ENCODE assay signal across 8 cellular contexts in genomic region chr10:114172241-114172640, GRCh38. TPM values are rescaled to one million over a fixed set of nuclear protein-coding genes. Genes with fewer than 3 reads are reported as not detected.
DNase-seq lines count a peak whose midpoint lies in the region; ATAC-seq and TF ChIP-seq lines count a peak whose summit lies in the region.

No MANE protein-coding gene starts in this region.

- H3K27ac ChIP-seq in tibial nerve = peak overlapping the region in 2 of 4 donors; percentile 82 to 95

- no peaks in the 10 kb centered on the region for H3K27me3 Mint-ChIP-seq in activated naive CD4-positive, alpha-beta T cell treated with anti-CD3 and anti-CD28 coated beads, Interleukin-2, amount 50 U/mL, for 24 hours

- TF ChIP-seq CTCF in kidney epithelial cell (IDR thresholded peaks at IDR 0.05; ENCODE audit: insufficient read depth, low read length, poor library complexity, severe bottlenecking) (no peak), tibial nerve (IDR thresholded peaks at IDR 0.05) (no peak), mucosa of descending colon (IDR thresholded peaks at IDR 0.05) (no peak)

- TF ChIP-seq POLR2A in tibial nerve (IDR thresholded peaks at IDR 0.05) = no peak

- intact Hi-C loops in mucosa of descending colon (cut with DNase I, micrococcal nuclease) = no loop called here

- H3K4me1 ChIP-seq in tibial nerve = peaks cover 0 to 29% (median 8%) of the 10 kb centered on the region in 4 donors
- H3K4me1 ChIP-seq in mucosa of descending colon (ENCODE audit: low read depth) = peaks cover 10% of the 10 kb centered on the region

- H3K9me3 Mint-ChIP-seq in activated naive CD4-positive, alpha-beta T cell treated with anti-CD3 and anti-CD28 coated beads, Interleukin-2, amount 50 U/mL, for 24 hours = no peaks in the 10 kb centered on the region

- H3K27me3 ChIP-seq in kidney epithelial cell (ENCODE audit: control insufficient read depth, insufficient read depth, low read length) (no peaks in the 10 kb centered on the region), tibial nerve (no peaks in the 10 kb centered on the region)

- H3K36me3 Mint-ChIP-seq in activated naive CD4-positive, alpha-beta T cell treated with anti-CD3 and anti-CD28 coated beads, Interleukin-2, amount 50 U/mL, for 24 hours = peaks cover 14% of the 10 kb centered on the region

- no peaks in the 10 kb centered on the region for H3K36me3 ChIP-seq in kidney epithelial cell (ENCODE audit: control insufficient read depth, insufficient read depth, low read length)
- peaks cover 0 to 20% (median 0%) of the 10 kb centered on the region in 3 donors for H3K36me3 ChIP-seq in tibial nerve
- no peaks in the 10 kb centered on the region for H3K36me3 ChIP-seq in mucosa of descending colon (ENCODE audit: low read depth)

- H3K4me3 ChIP-seq in kidney epithelial cell (ENCODE audit: low read depth, low read length) (peak overlapping the region; percentile 94), tibial nerve (peak overlapping the region in 3 of 4 donors; percentile 81 to 93 (median 87)), mucosa of descending colon (no peak overlapping the region)

- H3K27ac Mint-ChIP-seq in activated naive CD4-positive, alpha-beta T cell treated with anti-CD3 and anti-CD28 coated beads, Interleukin-2, amount 50 U/mL, for 24 hours = no peak overlapping the region

- no peak for DNase-seq in activated naive CD4-positive, alpha-beta T cell treated with anti-CD3 and anti-CD28 coated beads, Interleukin-2, amount 50 U/mL, for 16 hours
- DNase-seq in amniotic epithelial cell (ENCODE audit: low read depth) = peak; percentile 46
- DNase-seq in kidney epithelial cell (ENCODE audit: low read depth) = no peak
- no peak for DNase-seq in tibial nerve (ENCODE audit: low spot score in 2 of 2)
- no peak for DNase-seq in mucosa of descending colon
- DNase-seq in effector CD8-positive, alpha-beta T cell (lab: John Stamatoyannopoulos, UW) = no peak

- ATAC-seq in mucosa of descending colon = no peak
- ATAC-seq in HG03432 (IDR thresholded peaks at IDR 0.05; ENCODE audit: unreplicated experiment) = no peak

- whole genome bisulfite sequencing in tibial nerve, 2 donors = 13 to 33% methylated on average over 1 of the region's 1 CpG

- peak overlapping the region; percentile 99 for H3K4me3 Mint-ChIP-seq in activated naive CD4-positive, alpha-beta T cell treated with anti-CD3 and anti-CD28 coated beads, Interleukin-2, amount 50 U/mL, for 24 hours

- H3K4me1 Mint-ChIP-seq in activated naive CD4-positive, alpha-beta T cell treated with anti-CD3 and anti-CD28 coated beads, Interleukin-2, amount 50 U/mL, for 24 hours = peaks cover 42% of the 10 kb centered on the region

- no peak for TF ChIP-seq EP300 in tibial nerve (IDR thresholded peaks at IDR 0.05)

- H3K9me3 ChIP-seq in tibial nerve = peaks cover 0 to 17% (median 0%) of the 10 kb centered on the region in 4 donors
- peaks cover 12% of the 10 kb centered on the region for H3K9me3 ChIP-seq in mucosa of descending colon

RNA-seq across cellular contexts. Expression of gene CCDC186, which starts 1.8 kb away (rescaled TPM):
- 11.6 and 14.1 TPM in 2 replicates for total RNA-seq in kidney epithelial cell
- total RNA-seq in tibial nerve = 10 to 100 TPM; 11.6 to 18.0 (median 14.4) TPM
- 10 to 100 TPM; 36.4 to 54.8 (median 53.6) TPM for total RNA-seq in mucosa of descending colon

RNA-seq across cellular contexts. Expression of gene TDRD1, which starts 6.9 kb away (rescaled TPM):
- total RNA-seq in kidney epithelial cell = not detected in 2 replicates
- under 1 TPM in 3 of 4 donors, not detected in 1; under 0.01 to 0.42 (median 0.22) TPM for total RNA-seq in tibial nerve
- 1 to 10 TPM in 1 of 3 donors, under 1 TPM in 2; 0.06 to 1.7 (median 0.09) TPM for total RNA-seq in mucosa of descending colon
